Comparison of ENCODE assay signal across 9 cellular contexts in the genomic region with DNA sequence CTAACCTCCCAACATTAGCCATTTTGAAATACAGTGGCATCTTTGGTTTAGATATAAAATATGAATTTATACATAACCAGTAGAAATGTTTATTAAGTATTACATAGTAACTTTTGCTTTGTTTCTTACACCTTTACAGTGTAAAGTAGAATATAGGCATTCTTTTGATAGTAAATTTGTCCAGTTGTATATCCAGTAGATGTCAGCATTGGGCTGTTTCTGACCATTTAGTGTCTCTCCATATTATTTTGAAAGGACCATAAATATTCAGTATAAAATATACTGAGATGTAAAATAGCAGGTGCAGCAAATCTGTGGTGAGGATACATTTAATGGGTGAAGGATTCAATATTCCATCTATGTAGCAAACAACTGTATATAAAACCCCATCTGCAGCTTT.
A peak's percentile ranks its signal among the peaks of the same experiment; 100 is the strongest.
DNase-seq lines count a peak whose midpoint lies in the region; ATAC-seq and TF ChIP-seq lines count a peak whose summit lies in the region.
"Had no signal": no experiment of that assay in that cellular context is flagged by ENCODE, and none has a peak within 500 bp of the region (broad histone marks: within the 10 kb centered on the region; RNA-seq: fewer than 3 reads in every experiment).

No MANE protein-coding gene starts in this region.

- POLR2A ChIA-PET in HCT116 (lab: Charles Lee), result no interaction called here

- H3K9ac ChIP-seq in HCT116 (ENCODE audit: low read length), result no peak overlapping the region
- no peak overlapping the region for H3K9ac ChIP-seq in endodermal cell (ENCODE audit: extremely low read depth, low read length, poor library complexity, severe bottlenecking)

- H3K4me1 ChIP-seq in HCT116 (ENCODE audit: control insufficient read depth in 1 of 2, insufficient read depth in 2 of 2, low read length in 2 of 2), result no peaks in the 10 kb centered on the region
- no peaks in the 10 kb centered on the region for H3K4me1 ChIP-seq in endodermal cell (ENCODE audit: control insufficient read depth, insufficient read depth, low read length)
- H3K4me1 ChIP-seq in osteoblast (ENCODE audit: insufficient read depth, low read length), result no peaks in the 10 kb centered on the region
- H3K4me1 ChIP-seq in thyroid gland, result no peaks in the 10 kb centered on the region

- no peaks in the 10 kb centered on the region for H3K9me2 ChIP-seq in HCT116 (ENCODE audit: insufficient read depth)

- CTCF ChIA-PET in HCT116 (lab: Charles Lee), result no interaction called here

- RAD21 ChIA-PET in HCT116 (lab: Charles Lee; ENCODE audit: low non-redundant PET in 1 of 2, low total read pairs in 2 of 2, uncharacterized antibody in 2 of 2, unreplicated experiment in 2 of 2), result no interaction called here

- H3K36me3 Mint-ChIP-seq in endodermal cell (ENCODE audit: low read depth), result no peaks in the 10 kb centered on the region

- H3K27me3 ChIP-seq in HCT116 (ENCODE audit: insufficient read depth, low read length) (no peaks in the 10 kb centered on the region), endodermal cell (ENCODE audit: control insufficient read depth, insufficient read depth, low read length, poor library complexity, severe bottlenecking) (no peaks in the 10 kb centered on the region), osteoblast (ENCODE audit: insufficient read depth, low read length) (no peaks in the 10 kb centered on the region), thyroid gland (no peaks in the 10 kb centered on the region)

- TF ChIP-seq POLR2A in HCT116 (IDR thresholded peaks at IDR 0.05; ENCODE audit: borderline replicate concordance, extremely low read depth, insufficient read depth, insufficient read length) (no peak), thyroid gland (IDR thresholded peaks at IDR 0.05) (no peak)

- H3K4me2 ChIP-seq in HCT116 (ENCODE audit: low read length) (no peak overlapping the region), osteoblast (ENCODE audit: insufficient read depth, low read length) (no peak overlapping the region)

- DNase-seq in HCT116 (ENCODE audit: low read depth, low spot score) (no peak), NCI-H460 (ENCODE audit: extremely low read depth, low read depth) (peak; percentile 7), endodermal cell (no peak), osteoblast (ENCODE audit: insufficient read length, low spot score, missing footprints) (no peak), thyroid gland (no peak), substantia nigra (lab: John Stamatoyannopoulos, UW) (no peak)

- H3K27ac Mint-ChIP-seq in endodermal cell, result no peak overlapping the region
- H3K27ac Mint-ChIP-seq: stimulated activated naive CD8-positive, alpha-beta T cell treated with anti-CD3 and anti-CD28 coated beads, Interleukin-15, Interleukin-2, amounts not matched to agents 100 ng/mL and 50 ng/mL, for 24 hours had no signal

- H3K27ac ChIP-seq in HCT116 (ENCODE audit: low read depth, low read length) (no peak overlapping the region), endodermal cell (ENCODE audit: low read depth, low read length) (no peak overlapping the region), osteoblast (ENCODE audit: low read depth, low read length) (no peak overlapping the region), thyroid gland (no peak overlapping the region), substantia nigra (ENCODE audit: low read depth, low read length, poor library complexity, severe bottlenecking) (no peak overlapping the region)

- intact Hi-C loops in HCT116 (cut with micrococcal nuclease), result no loop called here
- intact Hi-C loops in thyroid gland (cut with DNase I), result no loop called here

- H2AFZ ChIP-seq in HCT116 (ENCODE audit: low read depth, low read length, poor library complexity, severe bottlenecking) (no peak overlapping the region), osteoblast (ENCODE audit: low read length) (no peak overlapping the region)

- ATAC-seq in HCT116, result no peak
- no peak for ATAC-seq in HG03521 (IDR thresholded peaks at IDR 0.05; ENCODE audit: unreplicated experiment)
- ATAC-seq in GM21737 (IDR thresholded peaks at IDR 0.05; ENCODE audit: unreplicated experiment), result no peak

- H3K27me3 Mint-ChIP-seq in endodermal cell (ENCODE audit: insufficient read depth), result no peaks in the 10 kb centered on the region
- H3K27me3 Mint-ChIP-seq: stimulated activated naive CD8-positive, alpha-beta T cell treated with anti-CD3 and anti-CD28 coated beads, Interleukin-15, Interleukin-2, amounts not matched to agents 100 ng/mL and 50 ng/mL, for 24 hours had no signal

- H3K4me3 Mint-ChIP-seq in endodermal cell, result no peak overlapping the region
- H3K4me3 Mint-ChIP-seq: stimulated activated naive CD8-positive, alpha-beta T cell treated with anti-CD3 and anti-CD28 coated beads, Interleukin-15, Interleukin-2, amounts not matched to agents 100 ng/mL and 50 ng/mL, for 24 hours had no signal

- TF ChIP-seq CTCF in HCT116 (IDR thresholded peaks at IDR 0.05 in 2 of 3, conservative IDR thresholded peaks at IDR 0.05 in 1 of 3; ENCODE audit: borderline replicate concordance in 1 of 3, insufficient read depth in 1 of 3, low read depth in 2 of 3, low read length in 2 of 3) (no peak), endodermal cell (conservative IDR thresholded peaks at IDR 0.05) (peak; percentile 65), osteoblast (IDR thresholded peaks at IDR 0.05; ENCODE audit: extremely low read depth, low read depth, low read length) (peak; percentile 43), thyroid gland (IDR thresholded peaks at IDR 0.05) (peak in 1 of 6 experiments; percentile 17)

- H3K79me2 ChIP-seq in HCT116 (ENCODE audit: insufficient read depth, low read length) (no peaks in the 10 kb centered on the region), osteoblast (ENCODE audit: insufficient read depth, low read length) (no peaks in the 10 kb centered on the region)

- 0 out of 2 replicates have a peak, but pooled peaks have one; percentile 23 for TF ChIP-seq RAD21 in HCT116 (IDR thresholded peaks at IDR 0.05; ENCODE audit: low read depth)

- H3K9me3 ChIP-seq in HCT116 (ENCODE audit: control insufficient read depth in 1 of 2, insufficient read depth in 1 of 2, low read depth in 1 of 2, low read length in 2 of 2) (no peaks in the 10 kb centered on the region), endodermal cell (ENCODE audit: control insufficient read depth, low read length) (no peaks in the 10 kb centered on the region), osteoblast (ENCODE audit: low read depth, low read length) (no peaks in the 10 kb centered on the region), thyroid gland (no peaks in the 10 kb centered on the region)

- BruUV-seq in HCT116 (replicated peaks; lab: Mats Ljungman, UMichigan), result no TSS peak

- H3K36me3 ChIP-seq in HCT116 (ENCODE audit: control insufficient read depth in 1 of 2, insufficient read depth in 2 of 2, low read length in 2 of 2) (no peaks in the 10 kb centered on the region), endodermal cell (ENCODE audit: control insufficient read depth, insufficient read depth, low read length) (no peaks in the 10 kb centered on the region), osteoblast (ENCODE audit: insufficient read depth, low read length) (no peaks in the 10 kb centered on the region), thyroid gland (no peaks in the 10 kb centered on the region)

- H4K20me1 ChIP-seq in HCT116 (ENCODE audit: insufficient read depth) (no peaks in the 10 kb centered on the region), osteoblast (ENCODE audit: insufficient read depth, low read length) (no peaks in the 10 kb centered on the region)

- H3K4me3 ChIP-seq in HCT116 (replicated peaks in 1 of 2; ENCODE audit: low read depth in 1 of 2, low read length in 2 of 2) (no peak overlapping the region), endodermal cell (ENCODE audit: low read length) (no peak overlapping the region), osteoblast (ENCODE audit: insufficient read depth, low read length) (no peak overlapping the region), thyroid gland (replicated peaks in 1 of 3) (no peak overlapping the region)

- H3K9me3 Mint-ChIP-seq in endodermal cell, result no peaks in the 10 kb centered on the region

- H3K4me1 Mint-ChIP-seq in endodermal cell, result no peaks in the 10 kb centered on the region

TF ChIP-seq in HCT116, 20 proteins besides CTCF, POLR2A, EP300 and RAD21:
- TF ChIP-seq CEBPB (IDR thresholded peaks at IDR 0.05; ENCODE audit: low read depth) (no peak), YY1 (IDR thresholded peaks at IDR 0.05; ENCODE audit: extremely low read depth, insufficient replicate concordance, low read depth, low read length) (no peak)
TF ChIP-seq in HCT116: peak in this region for 0.

Comparison
In these comparisons a context has a peak if more than half of its experiments do, and no peak if none do; other contexts are left out.
1. CTCF ChIP-seq: peak in endodermal cell (single experiment) and osteoblast (single experiment); none in HCT116 (0 of 3).